In genomic region chr4:174538123-174538875, GRCh38 we compare ENCODE assay signal across 10 cellular contexts. TPM values are rescaled to one million over a fixed set of nuclear protein-coding genes. Genes with fewer than 3 reads are reported as not detected.
A peak's percentile ranks its signal among the peaks of the same experiment; 100 is the strongest.
DNase-seq lines count a peak whose midpoint lies in the region; ATAC-seq and TF ChIP-seq lines count a peak whose summit lies in the region.
"Had no signal": no experiment of that assay in that cellular context is flagged by ENCODE, and none has a peak within 500 bp of the region (broad histone marks: within the 10 kb centered on the region; RNA-seq: fewer than 3 reads in every experiment).

No MANE protein-coding gene starts in this region.

- intact Hi-C loops in naive thymus-derived CD4-positive, alpha-beta T cell (cut with micrococcal nuclease), result loop anchor here in 1 of 2 donors (5.0 kb wide), 1 partner anchor 174 kb away; no protein-coding TSS in a partner anchor

- H3K27me3 ChIP-seq in naive thymus-derived CD4-positive, alpha-beta T cell (ENCODE audit: control insufficient read depth in 2 of 2, insufficient read depth in 2 of 2, low read length in 2 of 2), result no peaks in the 10 kb centered on the region

- DNase-seq in NCI-H510A treated with DMSO at 0.1 percent for 48 hours (lab: John Stamatoyannopoulos, UW) (peak; percentile 4), NCI-H510A (lab: John Stamatoyannopoulos, UW) (no peak), HuH-7 (ENCODE audit: low spot score) (peak; percentile 49), HUDEP-2 (lab: John Stamatoyannopoulos, UW; ENCODE audit: unreplicated experiment in 76 of 76) (no peak), foreskin fibroblast (no peak), NCI-H345 (lab: John Stamatoyannopoulos, UW) (no peak)
- DNase-seq in naive thymus-derived CD4-positive, alpha-beta T cell, result no peak
- DNase-seq: T1000 had no signal

- H3K4me3 ChIP-seq in naive thymus-derived CD4-positive, alpha-beta T cell (ENCODE audit: low read length), result no peak overlapping the region
- no peak overlapping the region for H3K4me3 ChIP-seq in foreskin fibroblast (ENCODE audit: low read depth in 1 of 2, low read length in 2 of 2)

- CTCF ChIA-PET in naive thymus-derived CD4-positive, alpha-beta T cell (lab: Charles Lee), result no interaction called here

- TF ChIP-seq CTCF in foreskin fibroblast (IDR thresholded peaks at IDR 0.05; ENCODE audit: low read depth, low read length), result no peak

- peaks cover 0 to 4% (median 0%) of the 10 kb centered on the region in 5 donors for H3K27me3 Mint-ChIP-seq in naive thymus-derived CD4-positive, alpha-beta T cell

- POLR2A ChIA-PET in naive thymus-derived CD4-positive, alpha-beta T cell (lab: Charles Lee), result no interaction called here

- peak overlapping the region in 1 of 10 donors; percentile 12 for H3K4me3 Mint-ChIP-seq in naive thymus-derived CD4-positive, alpha-beta T cell

- no peaks in the 10 kb centered on the region for H3K9me3 ChIP-seq in naive thymus-derived CD4-positive, alpha-beta T cell (ENCODE audit: control insufficient read depth in 2 of 3, low read length in 3 of 3)

- peak; percentile 99 for ATAC-seq in HG02571 (IDR thresholded peaks at IDR 0.05; ENCODE audit: unreplicated experiment)
- peak; percentile 42 for ATAC-seq in naive thymus-derived CD4-positive, alpha-beta T cell

- H3K4me1 ChIP-seq in naive thymus-derived CD4-positive, alpha-beta T cell (ENCODE audit: control insufficient read depth in 2 of 2, insufficient read depth in 2 of 2, low read length in 2 of 2), result no peaks in the 10 kb centered on the region

- H3K9me3 Mint-ChIP-seq in naive thymus-derived CD4-positive, alpha-beta T cell, result peaks cover 0 to 12% (median 2%) of the 10 kb centered on the region in 11 donors

- peaks cover 0 to 1% (median 0%) of the 10 kb centered on the region in 5 donors for H3K36me3 Mint-ChIP-seq in naive thymus-derived CD4-positive, alpha-beta T cell

- H3K27ac Mint-ChIP-seq in naive thymus-derived CD4-positive, alpha-beta T cell, result peak overlapping the region in 1 of 9 donors; percentile 77

- peaks cover 0 to 17% (median 0%) of the 10 kb centered on the region in 7 donors for H3K4me1 Mint-ChIP-seq in naive thymus-derived CD4-positive, alpha-beta T cell

- H3K27ac ChIP-seq in naive thymus-derived CD4-positive, alpha-beta T cell (ENCODE audit: low read depth, low read length), result no peak overlapping the region

- H3K36me3 ChIP-seq in naive thymus-derived CD4-positive, alpha-beta T cell (ENCODE audit: control insufficient read depth in 2 of 3, insufficient read depth in 3 of 3, low read length in 3 of 3), result no peaks in the 10 kb centered on the region

RNA-seq across cellular contexts. Expression of gene HPGD, which starts 16.0 kb away (rescaled TPM):
- total RNA-seq in naive thymus-derived CD4-positive, alpha-beta T cell, result 10 to 100 TPM in 1 of 5 experiments, 1 to 10 TPM in 4; 2.5 to 13.5 (median 4.6) TPM
- polyA plus RNA-seq in naive thymus-derived CD4-positive, alpha-beta T cell, result 10 to 100 TPM in 1 of 2 donors, 1 to 10 TPM in 1; 7.5 to 13.1 TPM
- total RNA-seq: chondrocyte had no signal

Comparison
In these comparisons a context has a peak if more than half of its experiments do, and no peak if none do; other contexts are left out.
1. DNase-seq: peak in NCI-H510A treated with DMSO at 0.1 percent for 48 hours (single experiment) and HuH-7 (single experiment); none in NCI-H510A (single experiment), naive thymus-derived CD4-positive, alpha-beta T cell (0 of 9), HUDEP-2 (0 of 76), foreskin fibroblast (0 of 2) and NCI-H345 (single experiment).